In the genomic region with DNA sequence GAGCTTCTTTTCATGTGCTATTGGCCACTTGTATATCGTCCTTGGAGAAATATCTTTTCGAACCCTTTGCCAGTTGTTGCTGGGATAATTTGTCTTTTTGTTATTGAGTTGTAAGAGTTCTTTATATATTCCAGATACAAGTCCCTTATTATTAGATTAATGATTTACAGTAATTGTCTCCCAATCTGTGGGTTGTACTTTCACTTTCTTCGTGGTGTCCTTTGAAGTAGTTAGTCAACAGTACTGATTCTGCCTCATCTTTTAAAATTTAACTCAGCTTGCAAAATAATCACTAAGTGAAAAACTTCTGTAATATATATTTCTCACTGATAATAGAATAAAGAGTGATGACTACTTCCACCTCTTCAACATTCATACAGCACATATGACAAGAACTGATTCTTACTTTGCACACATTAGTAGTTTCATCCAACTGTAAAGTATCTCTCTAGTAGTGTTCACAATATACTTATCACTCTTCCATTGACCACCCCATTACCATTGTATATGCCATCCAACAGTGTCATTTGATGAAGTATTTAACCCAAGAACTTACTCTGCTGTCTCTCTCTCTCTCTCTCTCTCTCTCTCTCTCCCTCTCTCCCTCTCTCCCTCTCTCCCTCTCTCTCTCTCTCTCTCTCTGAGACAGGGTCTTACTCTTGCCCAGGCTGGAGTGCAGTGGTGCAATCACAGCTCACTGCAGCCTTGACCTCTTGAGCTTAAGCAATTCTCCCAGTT, we compare ENCODE assay signal across 1 cellular context.
TF ChIP-seq lines count a peak whose summit lies in the region.

No MANE protein-coding gene starts in this region.

TF ChIP-seq in HepG2, 621 proteins besides CTCF, POLR2A, EP300 and RAD21 (continued from another document and continues in another):
- TF ChIP-seq, protein P1, sequence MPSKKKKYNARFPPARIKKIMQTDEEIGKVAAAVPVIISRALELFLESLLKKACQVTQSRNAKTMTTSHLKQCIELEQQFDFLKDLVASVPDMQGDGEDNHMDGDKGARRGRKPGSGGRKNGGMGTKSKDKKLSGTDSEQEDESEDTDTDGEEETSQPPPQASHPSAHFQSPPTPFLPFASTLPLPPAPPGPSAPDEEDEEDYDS (CRISPR knock-in tag; IDR thresholded peaks at IDR 0.05), result no peak
- TF ChIP-seq TOE1 (CRISPR knock-in tag; IDR thresholded peaks at IDR 0.05) (no peak), NKX3-1 (CRISPR knock-in tag; IDR thresholded peaks at IDR 0.05) (no peak), MAZ (IDR thresholded peaks at IDR 0.05; ENCODE audit: borderline replicate concordance, low read depth, low read length) (no peak), MAZ (CRISPR knock-in tag; IDR thresholded peaks at IDR 0.05; ENCODE audit: low read depth) (no peak), NBN (conservative IDR thresholded peaks at IDR 0.05) (no peak), ZNF674 (CRISPR knock-in tag; IDR thresholded peaks at IDR 0.05; ENCODE audit: low read depth) (no peak), ZNF749 (CRISPR knock-in tag; IDR thresholded peaks at IDR 0.05; ENCODE audit: borderline replicate concordance) (no peak), ZNF329 (CRISPR knock-in tag; IDR thresholded peaks at IDR 0.05; ENCODE audit: low read depth) (no peak), FLYWCH1 (CRISPR knock-in tag; IDR thresholded peaks at IDR 0.05) (no peak), AHR (CRISPR knock-in tag; IDR thresholded peaks at IDR 0.05) (no peak), DNMT3B (CRISPR knock-in tag; conservative IDR thresholded peaks at IDR 0.05) (no peak), ATF1 (CRISPR knock-in tag; IDR thresholded peaks at IDR 0.05) (no peak), SETDB1 (CRISPR knock-in tag; IDR thresholded peaks at IDR 0.05; ENCODE audit: borderline replicate concordance) (no peak), ARNT (IDR thresholded peaks at IDR 0.05) (no peak), ZNF367 (CRISPR knock-in tag; IDR thresholded peaks at IDR 0.05; ENCODE audit: borderline replicate concordance) (no peak), ZNF292 (CRISPR knock-in tag; IDR thresholded peaks at IDR 0.05; ENCODE audit: borderline replicate concordance, low read depth) (0 out of 2 replicates have a peak, but pooled peaks have one; percentile 62), CHCHD3 (CRISPR knock-in tag; IDR thresholded peaks at IDR 0.05) (no peak), SRF (IDR thresholded peaks at IDR 0.05; ENCODE audit: low read depth, low read length) (no peak), ZNF660 (CRISPR knock-in tag; IDR thresholded peaks at IDR 0.05; ENCODE audit: borderline replicate concordance, low read depth) (no peak), SSRP1 (CRISPR knock-in tag; IDR thresholded peaks at IDR 0.05) (0 out of 2 replicates have a peak, but pooled peaks have one; percentile 34), ZNF484 (CRISPR knock-in tag; IDR thresholded peaks at IDR 0.05; ENCODE audit: borderline replicate concordance, low read depth) (no peak), SATB2 (CRISPR knock-in tag; IDR thresholded peaks at IDR 0.05) (no peak), ZBTB7B (CRISPR knock-in tag; IDR thresholded peaks at IDR 0.05) (0 out of 2 replicates have a peak, but pooled peaks have one; percentile 48), SAFB2 (CRISPR knock-in tag; IDR thresholded peaks at IDR 0.05; ENCODE audit: borderline replicate concordance, low read depth) (no peak), ZNF3 (CRISPR knock-in tag; IDR thresholded peaks at IDR 0.05) (peak; percentile 58; the same call in 1 of the 2 replicates), ZNF225 (CRISPR knock-in tag; IDR thresholded peaks at IDR 0.05) (no peak), FOXP1 (IDR thresholded peaks at IDR 0.05) (no peak), FOXP1 (CRISPR knock-in tag; IDR thresholded peaks at IDR 0.05) (peak; percentile 44), SALL1 (CRISPR knock-in tag; IDR thresholded peaks at IDR 0.05) (peak; percentile 82), SALL2 (CRISPR knock-in tag; IDR thresholded peaks at IDR 0.05) (peak; percentile 68; the same call in 1 of the 2 replicates), ZNF34 (CRISPR knock-in tag; IDR thresholded peaks at IDR 0.05; ENCODE audit: borderline replicate concordance) (no peak), ASH2L (IDR thresholded peaks at IDR 0.05; ENCODE audit: insufficient read length, low read depth, low read length) (peak; percentile 66), ZNF547 (CRISPR knock-in tag; IDR thresholded peaks at IDR 0.05) (no peak), ZNF644 (CRISPR knock-in tag; IDR thresholded peaks at IDR 0.05; ENCODE audit: low read depth) (peak; percentile 97), ZSCAN30 (CRISPR knock-in tag; IDR thresholded peaks at IDR 0.05) (no peak), MBNL3 (CRISPR knock-in tag; conservative IDR thresholded peaks at IDR 0.05) (no peak), SIX4 (CRISPR knock-in tag; IDR thresholded peaks at IDR 0.05) (no peak), ZNF598 (CRISPR knock-in tag; IDR thresholded peaks at IDR 0.05; ENCODE audit: borderline replicate concordance) (no peak), SNAI1 (CRISPR knock-in tag; IDR thresholded peaks at IDR 0.05; ENCODE audit: borderline replicate concordance) (no peak), DPF2 (CRISPR knock-in tag; IDR thresholded peaks at IDR 0.05; ENCODE audit: borderline replicate concordance, low read depth) (peak; percentile 90), ZNF251 (CRISPR knock-in tag; IDR thresholded peaks at IDR 0.05) (no peak), BHLHE40 (IDR thresholded peaks at IDR 0.05; ENCODE audit: low read length) (no peak), ARNT2 (CRISPR knock-in tag; IDR thresholded peaks at IDR 0.05; ENCODE audit: low read depth) (no peak), ZNF678 (CRISPR knock-in tag; IDR thresholded peaks at IDR 0.05) (no peak)
- TF ChIP-seq, protein P2, sequence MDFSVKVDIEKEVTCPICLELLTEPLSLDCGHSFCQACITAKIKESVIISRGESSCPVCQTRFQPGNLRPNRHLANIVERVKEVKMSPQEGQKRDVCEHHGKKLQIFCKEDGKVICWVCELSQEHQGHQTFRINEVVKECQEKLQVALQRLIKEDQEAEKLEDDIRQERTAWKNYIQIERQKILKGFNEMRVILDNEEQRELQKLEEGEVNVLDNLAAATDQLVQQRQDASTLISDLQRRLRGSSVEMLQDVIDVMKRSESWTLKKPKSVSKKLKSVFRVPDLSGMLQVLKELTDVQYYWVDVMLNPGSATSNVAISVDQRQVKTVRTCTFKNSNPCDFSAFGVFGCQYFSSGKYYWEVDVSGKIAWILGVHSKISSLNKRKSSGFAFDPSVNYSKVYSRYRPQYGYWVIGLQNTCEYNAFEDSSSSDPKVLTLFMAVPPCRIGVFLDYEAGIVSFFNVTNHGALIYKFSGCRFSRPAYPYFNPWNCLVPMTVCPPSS (IDR thresholded peaks at IDR 0.05), result no peak
- TF ChIP-seq, protein P3, sequence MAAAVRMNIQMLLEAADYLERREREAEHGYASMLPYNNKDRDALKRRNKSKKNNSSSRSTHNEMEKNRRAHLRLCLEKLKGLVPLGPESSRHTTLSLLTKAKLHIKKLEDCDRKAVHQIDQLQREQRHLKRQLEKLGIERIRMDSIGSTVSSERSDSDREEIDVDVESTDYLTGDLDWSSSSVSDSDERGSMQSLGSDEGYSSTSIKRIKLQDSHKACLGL (CRISPR knock-in tag; IDR thresholded peaks at IDR 0.05), result no peak
- TF ChIP-seq, protein P4, sequence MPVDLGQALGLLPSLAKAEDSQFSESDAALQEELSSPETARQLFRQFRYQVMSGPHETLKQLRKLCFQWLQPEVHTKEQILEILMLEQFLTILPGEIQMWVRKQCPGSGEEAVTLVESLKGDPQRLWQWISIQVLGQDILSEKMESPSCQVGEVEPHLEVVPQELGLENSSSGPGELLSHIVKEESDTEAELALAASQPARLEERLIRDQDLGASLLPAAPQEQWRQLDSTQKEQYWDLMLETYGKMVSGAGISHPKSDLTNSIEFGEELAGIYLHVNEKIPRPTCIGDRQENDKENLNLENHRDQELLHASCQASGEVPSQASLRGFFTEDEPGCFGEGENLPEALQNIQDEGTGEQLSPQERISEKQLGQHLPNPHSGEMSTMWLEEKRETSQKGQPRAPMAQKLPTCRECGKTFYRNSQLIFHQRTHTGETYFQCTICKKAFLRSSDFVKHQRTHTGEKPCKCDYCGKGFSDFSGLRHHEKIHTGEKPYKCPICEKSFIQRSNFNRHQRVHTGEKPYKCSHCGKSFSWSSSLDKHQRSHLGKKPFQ (CRISPR knock-in tag; IDR thresholded peaks at IDR 0.05; ENCODE audit: insufficient replicate concordance), result no peak
- TF ChIP-seq, protein P5, sequence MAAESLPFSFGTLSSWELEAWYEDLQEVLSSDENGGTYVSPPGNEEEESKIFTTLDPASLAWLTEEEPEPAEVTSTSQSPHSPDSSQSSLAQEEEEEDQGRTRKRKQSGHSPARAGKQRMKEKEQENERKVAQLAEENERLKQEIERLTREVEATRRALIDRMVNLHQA (CRISPR knock-in tag; IDR thresholded peaks at IDR 0.05), result no peak
- TF ChIP-seq, protein P6, sequence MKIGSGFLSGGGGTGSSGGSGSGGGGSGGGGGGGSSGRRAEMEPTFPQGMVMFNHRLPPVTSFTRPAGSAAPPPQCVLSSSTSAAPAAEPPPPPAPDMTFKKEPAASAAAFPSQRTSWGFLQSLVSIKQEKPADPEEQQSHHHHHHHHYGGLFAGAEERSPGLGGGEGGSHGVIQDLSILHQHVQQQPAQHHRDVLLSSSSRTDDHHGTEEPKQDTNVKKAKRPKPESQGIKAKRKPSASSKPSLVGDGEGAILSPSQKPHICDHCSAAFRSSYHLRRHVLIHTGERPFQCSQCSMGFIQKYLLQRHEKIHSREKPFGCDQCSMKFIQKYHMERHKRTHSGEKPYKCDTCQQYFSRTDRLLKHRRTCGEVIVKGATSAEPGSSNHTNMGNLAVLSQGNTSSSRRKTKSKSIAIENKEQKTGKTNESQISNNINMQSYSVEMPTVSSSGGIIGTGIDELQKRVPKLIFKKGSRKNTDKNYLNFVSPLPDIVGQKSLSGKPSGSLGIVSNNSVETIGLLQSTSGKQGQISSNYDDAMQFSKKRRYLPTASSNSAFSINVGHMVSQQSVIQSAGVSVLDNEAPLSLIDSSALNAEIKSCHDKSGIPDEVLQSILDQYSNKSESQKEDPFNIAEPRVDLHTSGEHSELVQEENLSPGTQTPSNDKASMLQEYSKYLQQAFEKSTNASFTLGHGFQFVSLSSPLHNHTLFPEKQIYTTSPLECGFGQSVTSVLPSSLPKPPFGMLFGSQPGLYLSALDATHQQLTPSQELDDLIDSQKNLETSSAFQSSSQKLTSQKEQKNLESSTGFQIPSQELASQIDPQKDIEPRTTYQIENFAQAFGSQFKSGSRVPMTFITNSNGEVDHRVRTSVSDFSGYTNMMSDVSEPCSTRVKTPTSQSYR (CRISPR knock-in tag; IDR thresholded peaks at IDR 0.05; ENCODE audit: borderline replicate concordance), result no peak
- TF ChIP-seq, protein P7, sequence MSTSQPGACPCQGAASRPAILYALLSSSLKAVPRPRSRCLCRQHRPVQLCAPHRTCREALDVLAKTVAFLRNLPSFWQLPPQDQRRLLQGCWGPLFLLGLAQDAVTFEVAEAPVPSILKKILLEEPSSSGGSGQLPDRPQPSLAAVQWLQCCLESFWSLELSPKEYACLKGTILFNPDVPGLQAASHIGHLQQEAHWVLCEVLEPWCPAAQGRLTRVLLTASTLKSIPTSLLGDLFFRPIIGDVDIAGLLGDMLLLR (CRISPR knock-in tag; IDR thresholded peaks at IDR 0.05), result no peak
- TF ChIP-seq, protein P8, sequence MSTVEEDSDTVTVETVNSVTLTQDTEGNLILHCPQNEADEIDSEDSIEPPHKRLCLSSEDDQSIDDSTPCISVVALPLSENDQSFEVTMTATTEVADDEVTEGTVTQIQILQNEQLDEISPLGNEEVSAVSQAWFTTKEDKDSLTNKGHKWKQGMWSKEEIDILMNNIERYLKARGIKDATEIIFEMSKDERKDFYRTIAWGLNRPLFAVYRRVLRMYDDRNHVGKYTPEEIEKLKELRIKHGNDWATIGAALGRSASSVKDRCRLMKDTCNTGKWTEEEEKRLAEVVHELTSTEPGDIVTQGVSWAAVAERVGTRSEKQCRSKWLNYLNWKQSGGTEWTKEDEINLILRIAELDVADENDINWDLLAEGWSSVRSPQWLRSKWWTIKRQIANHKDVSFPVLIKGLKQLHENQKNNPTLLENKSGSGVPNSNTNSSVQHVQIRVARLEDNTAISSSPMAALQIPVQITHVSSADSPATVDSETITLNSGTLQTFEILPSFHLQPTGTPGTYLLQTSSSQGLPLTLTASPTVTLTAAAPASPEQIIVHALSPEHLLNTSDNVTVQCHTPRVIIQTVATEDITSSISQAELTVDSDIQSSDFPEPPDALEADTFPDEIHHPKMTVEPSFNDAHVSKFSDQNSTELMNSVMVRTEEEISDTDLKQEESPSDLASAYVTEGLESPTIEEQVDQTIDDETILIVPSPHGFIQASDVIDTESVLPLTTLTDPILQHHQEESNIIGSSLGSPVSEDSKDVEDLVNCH (CRISPR knock-in tag; IDR thresholded peaks at IDR 0.05), result no peak
- TF ChIP-seq, protein P9, sequence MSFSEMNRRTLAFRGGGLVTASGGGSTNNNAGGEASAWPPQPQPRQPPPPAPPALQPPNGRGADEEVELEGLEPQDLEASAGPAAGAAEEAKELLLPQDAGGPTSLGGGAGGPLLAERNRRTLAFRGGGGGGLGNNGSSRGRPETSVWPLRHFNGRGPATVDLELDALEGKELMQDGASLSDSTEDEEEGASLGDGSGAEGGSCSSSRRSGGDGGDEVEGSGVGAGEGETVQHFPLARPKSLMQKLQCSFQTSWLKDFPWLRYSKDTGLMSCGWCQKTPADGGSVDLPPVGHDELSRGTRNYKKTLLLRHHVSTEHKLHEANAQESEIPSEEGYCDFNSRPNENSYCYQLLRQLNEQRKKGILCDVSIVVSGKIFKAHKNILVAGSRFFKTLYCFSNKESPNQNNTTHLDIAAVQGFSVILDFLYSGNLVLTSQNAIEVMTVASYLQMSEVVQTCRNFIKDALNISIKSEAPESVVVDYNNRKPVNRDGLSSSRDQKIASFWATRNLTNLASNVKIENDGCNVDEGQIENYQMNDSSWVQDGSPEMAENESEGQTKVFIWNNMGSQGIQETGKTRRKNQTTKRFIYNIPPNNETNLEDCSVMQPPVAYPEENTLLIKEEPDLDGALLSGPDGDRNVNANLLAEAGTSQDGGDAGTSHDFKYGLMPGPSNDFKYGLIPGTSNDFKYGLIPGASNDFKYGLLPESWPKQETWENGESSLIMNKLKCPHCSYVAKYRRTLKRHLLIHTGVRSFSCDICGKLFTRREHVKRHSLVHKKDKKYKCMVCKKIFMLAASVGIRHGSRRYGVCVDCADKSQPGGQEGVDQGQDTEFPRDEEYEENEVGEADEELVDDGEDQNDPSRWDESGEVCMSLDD (CRISPR knock-in tag; IDR thresholded peaks at IDR 0.05; ENCODE audit: borderline replicate concordance), result no peak
- TF ChIP-seq, protein P10, sequence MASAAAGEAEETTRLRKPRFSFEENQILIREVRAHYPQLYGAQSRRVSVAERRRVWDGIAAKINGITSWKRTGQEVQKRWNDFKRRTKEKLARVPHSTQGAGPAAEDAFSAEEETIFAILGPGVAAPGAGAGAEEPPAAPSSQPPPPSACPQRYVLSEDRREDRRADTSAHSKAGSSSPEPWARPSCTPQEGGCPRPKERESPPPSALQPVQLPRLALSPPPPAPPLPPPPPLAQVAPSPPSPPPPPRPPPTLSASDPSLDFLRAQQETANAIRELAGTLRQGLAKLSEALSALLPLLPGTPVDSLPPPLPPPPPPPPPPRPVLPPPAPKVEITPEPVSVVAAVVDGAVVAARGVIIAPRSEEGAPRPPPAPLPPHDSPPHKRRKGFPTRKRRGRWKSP (CRISPR knock-in tag; IDR thresholded peaks at IDR 0.05), result no peak
- TF ChIP-seq, protein P11, sequence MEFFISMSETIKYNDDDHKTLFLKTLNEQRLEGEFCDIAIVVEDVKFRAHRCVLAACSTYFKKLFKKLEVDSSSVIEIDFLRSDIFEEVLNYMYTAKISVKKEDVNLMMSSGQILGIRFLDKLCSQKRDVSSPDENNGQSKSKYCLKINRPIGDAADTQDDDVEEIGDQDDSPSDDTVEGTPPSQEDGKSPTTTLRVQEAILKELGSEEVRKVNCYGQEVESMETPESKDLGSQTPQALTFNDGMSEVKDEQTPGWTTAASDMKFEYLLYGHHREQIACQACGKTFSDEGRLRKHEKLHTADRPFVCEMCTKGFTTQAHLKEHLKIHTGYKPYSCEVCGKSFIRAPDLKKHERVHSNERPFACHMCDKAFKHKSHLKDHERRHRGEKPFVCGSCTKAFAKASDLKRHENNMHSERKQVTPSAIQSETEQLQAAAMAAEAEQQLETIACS (CRISPR knock-in tag; IDR thresholded peaks at IDR 0.05), result no peak
